10 cellular contexts compared by ENCODE assay signal in genomic region chr14:54329082-54329695, GRCh38.
DNase-seq lines count a peak whose midpoint lies in the region; ATAC-seq and TF ChIP-seq lines count a peak whose summit lies in the region.
"Had no signal": no experiment of that assay in that cellular context is flagged by ENCODE, and none has a peak within 500 bp of the region (broad histone marks: within the 10 kb centered on the region; RNA-seq: fewer than 3 reads in every experiment).

No MANE protein-coding gene starts in this region.

- H2BK5ac ChIP-seq in mesenchymal stem cell (ENCODE audit: low read depth, low read length, poor library complexity, severe bottlenecking) = no peak overlapping the region

- H3K36me3 ChIP-seq in endodermal cell (ENCODE audit: control insufficient read depth, insufficient read depth, low read length) = no peaks in the 10 kb centered on the region
- no peaks in the 10 kb centered on the region for H3K36me3 ChIP-seq in mesenchymal stem cell (ENCODE audit: control insufficient read depth in 1 of 2, insufficient read depth in 2 of 2, low read depth in 1 of 2, low read length in 2 of 2)

- no peak overlapping the region for H2AFZ ChIP-seq in mesenchymal stem cell (ENCODE audit: low read depth, low read length)

- no peak overlapping the region for H3K4me3 Mint-ChIP-seq in activated T-cell treated with anti-CD3 and anti-CD28 coated beads, Interleukin-2, amount 50 U/mL, for 24 hours
- H3K4me3 Mint-ChIP-seq in endodermal cell = no peak overlapping the region
- H3K4me3 Mint-ChIP-seq in effector memory CD8-positive, alpha-beta T cell = no peak overlapping the region
- no peak overlapping the region for H3K4me3 Mint-ChIP-seq in activated T-helper 2 cell treated with anti-CD3 and anti-CD28 coated beads, Interferon-gamma antibody, Interleukin-2, Interleukin-4, amounts not matched to agents 10 μg/mL and 5 μg/mL and 100 μg/mL, durations not matched to agents 14 hours and 24 hours and 36 hours (ENCODE audit: low read depth)
- H3K4me3 Mint-ChIP-seq: dendritic cell treated with granulocyte-macrophage colony-stimulating factor and Interleukin-4, amounts not matched to agents 40 ng/mL and 50 ng/mL, for 4 days; stimulated activated naive CD8-positive, alpha-beta T cell treated with anti-CD3 and anti-CD28 coated beads, Interleukin-15, Interleukin-2, amounts not matched to agents 100 ng/mL and 50 ng/mL, for 24 hours had no signal

- H3K9ac ChIP-seq in endodermal cell (ENCODE audit: extremely low read depth, low read length, poor library complexity, severe bottlenecking) (no peak overlapping the region), mesenchymal stem cell (ENCODE audit: low read length) (no peak overlapping the region)

- H3K4me1 Mint-ChIP-seq in activated T-cell treated with anti-CD3 and anti-CD28 coated beads, Interleukin-2, amount 50 U/mL, for 24 hours (ENCODE audit: low read depth) = no peaks in the 10 kb centered on the region
- H3K4me1 Mint-ChIP-seq in endodermal cell = peaks cover 24% of the 10 kb centered on the region
- H3K4me1 Mint-ChIP-seq in effector memory CD8-positive, alpha-beta T cell (ENCODE audit: low read depth in 2 of 2) = peaks cover 0 to 3% of the 10 kb centered on the region in 2 donors
- H3K4me1 Mint-ChIP-seq in activated T-helper 2 cell treated with anti-CD3 and anti-CD28 coated beads, Interferon-gamma antibody, Interleukin-2, Interleukin-4, amounts not matched to agents 10 μg/mL and 5 μg/mL and 100 μg/mL, durations not matched to agents 14 hours and 24 hours and 36 hours (ENCODE audit: low read depth) = no peaks in the 10 kb centered on the region

- no peak overlapping the region for H3K4ac ChIP-seq in mesenchymal stem cell (ENCODE audit: low read depth in 1 of 2, low read length in 2 of 2)

- no peak overlapping the region for H2AK5ac ChIP-seq in mesenchymal stem cell (ENCODE audit: low read length, severe bottlenecking)

- no peak overlapping the region for H2BK120ac ChIP-seq in mesenchymal stem cell (ENCODE audit: low read depth, low read length)

- H3K9me3 ChIP-seq in endodermal cell (ENCODE audit: control insufficient read depth, low read length) (no peaks in the 10 kb centered on the region), mesenchymal stem cell (ENCODE audit: control insufficient read depth, low read length) (no peaks in the 10 kb centered on the region)

- H3K27me3 ChIP-seq in endodermal cell (ENCODE audit: control insufficient read depth, insufficient read depth, low read length, poor library complexity, severe bottlenecking) = no peaks in the 10 kb centered on the region
- peaks cover 0 to 16% of the 10 kb centered on the region in 2 experiments for H3K27me3 ChIP-seq in mesenchymal stem cell (ENCODE audit: control insufficient read depth in 1 of 2, insufficient read depth in 1 of 2, low read length in 2 of 2)

- H3K14ac ChIP-seq in mesenchymal stem cell (ENCODE audit: low read length in 2 of 2) = no peak overlapping the region

- H3K27ac Mint-ChIP-seq in activated T-cell treated with anti-CD3 and anti-CD28 coated beads, Interleukin-2, amount 50 U/mL, for 24 hours = no peak overlapping the region
- no peak overlapping the region for H3K27ac Mint-ChIP-seq in endodermal cell
- no peak overlapping the region for H3K27ac Mint-ChIP-seq in effector memory CD8-positive, alpha-beta T cell
- H3K27ac Mint-ChIP-seq in activated T-helper 2 cell treated with anti-CD3 and anti-CD28 coated beads, Interferon-gamma antibody, Interleukin-2, Interleukin-4, amounts not matched to agents 10 μg/mL and 5 μg/mL and 100 μg/mL, durations not matched to agents 14 hours and 24 hours and 36 hours = no peak overlapping the region
- H3K27ac Mint-ChIP-seq: dendritic cell treated with granulocyte-macrophage colony-stimulating factor and Interleukin-4, amounts not matched to agents 40 ng/mL and 50 ng/mL, for 4 days; stimulated activated naive CD8-positive, alpha-beta T cell treated with anti-CD3 and anti-CD28 coated beads, Interleukin-15, Interleukin-2, amounts not matched to agents 100 ng/mL and 50 ng/mL, for 24 hours had no signal

- no peak overlapping the region for H3K18ac ChIP-seq in mesenchymal stem cell (ENCODE audit: low read depth in 1 of 2, low read length in 2 of 2)

- no peak overlapping the region for H3K23ac ChIP-seq in mesenchymal stem cell (ENCODE audit: low read length in 2 of 2)

- no peak overlapping the region for H2BK15ac ChIP-seq in mesenchymal stem cell (ENCODE audit: low read depth, poor library complexity, severe bottlenecking)

- ATAC-seq in effector memory CD8-positive, alpha-beta T cell (replicated peaks) = no peak

- TF ChIP-seq CTCF in endodermal cell (conservative IDR thresholded peaks at IDR 0.05) = peak; percentile 93

- peak overlapping the region in 1 of 2 experiments; percentile 27 for H2BK12ac ChIP-seq in mesenchymal stem cell (ENCODE audit: low read length in 2 of 2)

- intact Hi-C loops in activated T-helper 2 cell treated with anti-CD3 and anti-CD28 coated beads, Interferon-gamma antibody, Interleukin-2, Interleukin-4, amounts not matched to agents 10 μg/mL and 5 μg/mL and 100 μg/mL, durations not matched to agents 14 hours and 24 hours and 36 hours (cut with micrococcal nuclease) = no loop called here

- H3K9me3 Mint-ChIP-seq in activated T-cell treated with anti-CD3 and anti-CD28 coated beads, Interleukin-2, amount 50 U/mL, for 24 hours = no peaks in the 10 kb centered on the region
- no peaks in the 10 kb centered on the region for H3K9me3 Mint-ChIP-seq in endodermal cell
- no peaks in the 10 kb centered on the region for H3K9me3 Mint-ChIP-seq in effector memory CD8-positive, alpha-beta T cell
- H3K9me3 Mint-ChIP-seq in activated T-helper 2 cell treated with anti-CD3 and anti-CD28 coated beads, Interferon-gamma antibody, Interleukin-2, Interleukin-4, amounts not matched to agents 10 μg/mL and 5 μg/mL and 100 μg/mL, durations not matched to agents 14 hours and 24 hours and 36 hours = no peaks in the 10 kb centered on the region
- H3K9me3 Mint-ChIP-seq: dendritic cell treated with granulocyte-macrophage colony-stimulating factor and Interleukin-4, amounts not matched to agents 40 ng/mL and 50 ng/mL, for 4 days; stimulated activated naive CD8-positive, alpha-beta T cell treated with anti-CD3 and anti-CD28 coated beads, Interleukin-15, Interleukin-2, amounts not matched to agents 100 ng/mL and 50 ng/mL, for 24 hours had no signal

- H3K4me3 ChIP-seq in endodermal cell (ENCODE audit: low read length) = no peak overlapping the region
- H3K4me3 ChIP-seq in mesenchymal stem cell (ENCODE audit: insufficient read depth in 1 of 2, low read depth in 1 of 2, low read length in 2 of 2) = no peak overlapping the region

- no peaks in the 10 kb centered on the region for H3K79me1 ChIP-seq in mesenchymal stem cell (replicated peaks; ENCODE audit: low read length, poor library complexity, severe bottlenecking)

- H3K27me3 Mint-ChIP-seq in activated T-cell treated with anti-CD3 and anti-CD28 coated beads, Interleukin-2, amount 50 U/mL, for 24 hours = peaks cover 36% of the 10 kb centered on the region
- H3K27me3 Mint-ChIP-seq in endodermal cell (ENCODE audit: insufficient read depth) = peaks cover 1% of the 10 kb centered on the region
- peaks cover 61 to 62% of the 10 kb centered on the region in 2 donors for H3K27me3 Mint-ChIP-seq in effector memory CD8-positive, alpha-beta T cell
- peaks cover 24% of the 10 kb centered on the region for H3K27me3 Mint-ChIP-seq in activated T-helper 2 cell treated with anti-CD3 and anti-CD28 coated beads, Interferon-gamma antibody, Interleukin-2, Interleukin-4, amounts not matched to agents 10 μg/mL and 5 μg/mL and 100 μg/mL, durations not matched to agents 14 hours and 24 hours and 36 hours (ENCODE audit: low read depth)

- peaks cover 5% of the 10 kb centered on the region for H3K4me1 ChIP-seq in endodermal cell (ENCODE audit: control insufficient read depth, insufficient read depth, low read length)
- H3K4me1 ChIP-seq in mesenchymal stem cell (ENCODE audit: control insufficient read depth, insufficient read depth, low read depth, low read length) = no peaks in the 10 kb centered on the region

- H4K8ac ChIP-seq in mesenchymal stem cell (ENCODE audit: low read length) = no peak overlapping the region

- H3K4me2 ChIP-seq in mesenchymal stem cell (ENCODE audit: low read length, poor library complexity, severe bottlenecking) = no peak overlapping the region

- 21 to 29% methylated on average over 10 to 11 of the region's 11 CpGs for WGBS in endodermal cell (ENCODE audit: insufficient coverage in 1 of 2, insufficient read length in 1 of 2), 2 experiments
- WGBS in mesenchymal stem cell = 28% methylated on average over 10 of the region's 11 CpGs

- H3K36me3 Mint-ChIP-seq in activated T-cell treated with anti-CD3 and anti-CD28 coated beads, Interleukin-2, amount 50 U/mL, for 24 hours (ENCODE audit: low read depth) = no peaks in the 10 kb centered on the region
- no peaks in the 10 kb centered on the region for H3K36me3 Mint-ChIP-seq in endodermal cell (ENCODE audit: low read depth)
- peaks cover under 1% of the 10 kb centered on the region for H3K36me3 Mint-ChIP-seq in effector memory CD8-positive, alpha-beta T cell (ENCODE audit: insufficient read depth)
- no peaks in the 10 kb centered on the region for H3K36me3 Mint-ChIP-seq in activated T-helper 2 cell treated with anti-CD3 and anti-CD28 coated beads, Interferon-gamma antibody, Interleukin-2, Interleukin-4, amounts not matched to agents 10 μg/mL and 5 μg/mL and 100 μg/mL, durations not matched to agents 14 hours and 24 hours and 36 hours (ENCODE audit: low read depth)

- peak; percentile 19 to 28 for DNase-seq in activated T-cell treated with anti-CD3 and anti-CD28 coated beads, Interleukin-2, amount 50 U/mL, for 48 hours
- DNase-seq in activated T-cell treated with anti-CD3 and anti-CD28 coated beads, Interleukin-2, amount 50 U/mL, for 24 hours = no peak
- peak; percentile 69 for DNase-seq in HuH-7.5 (ENCODE audit: low spot score)
- peak; percentile 7 for DNase-seq in OCI-M2 (lab: John Stamatoyannopoulos, UW; ENCODE audit: unreplicated experiment)
- DNase-seq in endodermal cell = peak; percentile 88
- peak; percentile 74 for DNase-seq in mesenchymal stem cell
- no peak for DNase-seq in effector memory CD8-positive, alpha-beta T cell
- no peak for DNase-seq in activated T-helper 2 cell treated with anti-CD3 and anti-CD28 coated beads, Interferon-gamma antibody, Interleukin-2, Interleukin-4, amounts not matched to agents 10 μg/mL and 5 μg/mL and 100 μg/mL, durations not matched to agents 14 hours and 24 hours and 36 hours (ENCODE audit: low spot score)

- no peak overlapping the region for H3K27ac ChIP-seq in endodermal cell (ENCODE audit: low read depth, low read length)
- H3K27ac ChIP-seq in mesenchymal stem cell (ENCODE audit: low read length, poor library complexity, severe bottlenecking) = no peak overlapping the region

- no peak overlapping the region for H4K91ac ChIP-seq in mesenchymal stem cell (ENCODE audit: low read length)

Comparison
In these comparisons a context has a peak if more than half of its experiments do, and no peak if none do; other contexts are left out.
1. DNase-seq: peak in activated T-cell treated with anti-CD3 and anti-CD28 coated beads, Interleukin-2, amount 50 U/mL, for 48 hours (2 of 2), HuH-7.5 (single experiment), OCI-M2 (single experiment), endodermal cell (single experiment) and mesenchymal stem cell (single experiment); none in activated T-cell treated with anti-CD3 and anti-CD28 coated beads, Interleukin-2, amount 50 U/mL, for 24 hours (single experiment), effector memory CD8-positive, alpha-beta T cell (0 of 3) and activated T-helper 2 cell treated with anti-CD3 and anti-CD28 coated beads, Interferon-gamma antibody, Interleukin-2, Interleukin-4, amounts not matched to agents 10 μg/mL and 5 μg/mL and 100 μg/mL, durations not matched to agents 14 hours and 24 hours and 36 hours (single experiment).